12 cellular contexts compared by ENCODE assay signal in genomic region chr2:55097462-55098410, GRCh38. TPM values are rescaled to one million over a fixed set of nuclear protein-coding genes. Genes with fewer than 3 reads are reported as not detected.
DNase-seq lines count a peak whose midpoint lies in the region; ATAC-seq and TF ChIP-seq lines count a peak whose summit lies in the region.
"Had no signal": no experiment of that assay in that cellular context is flagged by ENCODE, and none has a peak within 500 bp of the region (broad histone marks: within the 10 kb centered on the region; RNA-seq: fewer than 3 reads in every experiment).

No MANE protein-coding gene starts in this region.

- peaks cover 55% of the 10 kb centered on the region for H3K4me1 ChIP-seq in BLaER1
- H3K4me1 ChIP-seq in esophagus squamous epithelium: peaks cover 10 to 44% (median 22%) of the 10 kb centered on the region in 3 donors

- no peaks in the 10 kb centered on the region for H4K20me1 ChIP-seq in BLaER1

- no peak for TF ChIP-seq POLR2A in esophagus squamous epithelium (IDR thresholded peaks at IDR 0.05)

- DNase-seq in NCI-H82 (lab: John Stamatoyannopoulos, UW) (peak; percentile 81), esophagus squamous epithelium (lab: John Stamatoyannopoulos, UW) (no peak), osteocyte (ENCODE audit: extremely low spot score, unreplicated experiment) (peak; percentile 48), NCI-H1930 (lab: John Stamatoyannopoulos, UW) (no peak)
- no peak for DNase-seq in NK-92 treated with Interleukin-12 subunit alpha and Interleukin-12 subunit beta, amount 100 ng/mL, for 24 hours (lab: John Stamatoyannopoulos, UW)
- DNase-seq: activated CD8-positive, alpha-beta memory T cell treated with anti-CD3 and anti-CD28 coated beads, Interleukin-2, amount 50 U/mL, for 48 hours; central memory CD4-positive, alpha-beta T cell; glutamatergic neuron; NCI-H748 treated with DMSO at 0.1 percent for 48 hours had no signal

- H3K4me3 ChIP-seq in BLaER1 (no peak overlapping the region), esophagus squamous epithelium (no peak overlapping the region)

- H3K9ac ChIP-seq in BLaER1: no peak overlapping the region

- ATAC-seq in GM21723 (IDR thresholded peaks at IDR 0.05; ENCODE audit: unreplicated experiment): no peak
- no peak for ATAC-seq in HG02759 (IDR thresholded peaks at IDR 0.05; ENCODE audit: unreplicated experiment)

- H3K36me3 ChIP-seq in BLaER1 (no peaks in the 10 kb centered on the region), esophagus squamous epithelium (no peaks in the 10 kb centered on the region)

- peak overlapping the region; percentile 30; the same call in 1 of the 2 replicates for H3K4me2 ChIP-seq in BLaER1

- peaks cover 48% of the 10 kb centered on the region for H3K4me1 Mint-ChIP-seq in osteocyte (ENCODE audit: unreplicated experiment)

- no peak overlapping the region for H3K27ac Mint-ChIP-seq in osteocyte (ENCODE audit: unreplicated experiment)

- no peaks in the 10 kb centered on the region for H3K27me3 Mint-ChIP-seq in osteocyte (ENCODE audit: unreplicated experiment)

- no peaks in the 10 kb centered on the region for H3K9me3 ChIP-seq in BLaER1
- H3K9me3 ChIP-seq in esophagus squamous epithelium: no peaks in the 10 kb centered on the region

- H3K4me3 Mint-ChIP-seq in osteocyte (ENCODE audit: unreplicated experiment): no peak overlapping the region

- H3K27me3 ChIP-seq in BLaER1 (no peaks in the 10 kb centered on the region), esophagus squamous epithelium (no peaks in the 10 kb centered on the region)

- no peaks in the 10 kb centered on the region for H3K9me3 Mint-ChIP-seq in osteocyte (ENCODE audit: unreplicated experiment)

- intact Hi-C loops in esophagus squamous epithelium (cut with DNase I): no loop called here

- no peak for TF ChIP-seq CTCF in esophagus squamous epithelium (IDR thresholded peaks at IDR 0.05)
- no peak for TF ChIP-seq CTCF in osteocyte (IDR thresholded peaks at IDR 0.05)

- WGBS in esophagus squamous epithelium, 2 donors: 67 to 71% methylated on average over 6 of the region's 6 CpGs

- no peaks in the 10 kb centered on the region for H3K36me3 Mint-ChIP-seq in osteocyte (ENCODE audit: unreplicated experiment)

- H3K27ac ChIP-seq in BLaER1 (no peak overlapping the region), esophagus squamous epithelium (peak overlapping the region in 3 of 4 donors; percentile 45 to 81 (median 76))

RNA-seq across cellular contexts. Expression of gene RTN4, which starts 47.5 kb away (rescaled TPM):
- total RNA-seq in esophagus squamous epithelium (100 to 1,000 TPM in 3 of 4 donors, 10 to 100 TPM in 1; 95.8 to 179 (median 129) TPM), osteocyte (532 and 603 TPM in 2 replicates)

Comparison
In these comparisons a context has a peak if more than half of its experiments do, and no peak if none do; other contexts are left out.
1. DNase-seq: peak in NCI-H82 (single experiment) and osteocyte (single experiment); none in esophagus squamous epithelium (single experiment), NK-92 treated with Interleukin-12 subunit alpha and Interleukin-12 subunit beta, amount 100 ng/mL, for 24 hours (single experiment) and NCI-H1930 (0 of 2).